Comparison of ENCODE assay signal across 23 cellular contexts in genomic region chr10:127873901-127874470, GRCh38. TPM values are rescaled to one million over a fixed set of nuclear protein-coding genes. Genes with fewer than 3 reads are reported as not detected.
"Had no signal": no experiment of that assay in that cellular context is flagged by ENCODE, and none has a peak within 500 bp of the region (broad histone marks: within the 10 kb centered on the region; RNA-seq: fewer than 3 reads in every experiment).

No MANE protein-coding gene starts in this region.

- ATAC-seq: activated CD4-positive, CD25-positive, alpha-beta regulatory T cell treated with anti-CD3 and anti-CD28 coated beads, Interleukin-2, amount 50 U/mL, for 24 hours; activated T-helper 17 cell treated with anti-CD3 and anti-CD28 coated beads, Interleukin-2, amount 50 U/mL, for 72 hours had no signal

- DNase-seq: activated CD4-positive, alpha-beta T cell treated with anti-CD3 and anti-CD28 coated beads for 48 hours; activated CD4-positive, alpha-beta T cell treated with anti-CD3 and anti-CD28 coated beads, Interleukin-2, amount 50 U/mL, for 48 hours; activated gamma-delta T cell; activated naive CD4-positive, alpha-beta T cell treated with anti-CD3 and anti-CD28 coated beads for 36 hours; activated T-cell treated with anti-CD3 and anti-CD28 coated beads for 4 hours; activated T-cell treated with anti-CD3 and anti-CD28 coated beads, Interleukin-2, amount 50 U/mL, for 48 hours; amygdala; KG1; MV-4-11; NCI-H1092 treated with DMSO at 0.1 percent for 48 hours; NCI-H1417 treated with DMSO at 0.1 percent for 48 hours; NCI-H1694; NCI-H2029 treated with DMSO at 0.1 percent for 48 hours; NCI-H446; NCI-H524; SHP77 treated with DMSO at 0.1 percent for 48 hours had no signal

- H3K27ac ChIP-seq: cardiac muscle cell had no signal

- H3K4me3 ChIP-seq: cardiac muscle cell had no signal

- H3K36me3 ChIP-seq: cardiac muscle cell had no signal

RNA-seq across cellular contexts. Expression of gene CLRN3, which starts 18.8 kb away (rescaled TPM):
- total RNA-seq: activated naive CD4-positive, alpha-beta T cell treated with anti-CD3 and anti-CD28 coated beads for 36 hours; activated T-helper 17 cell treated with anti-CD3 and anti-CD28 coated beads, Interleukin-2, amount 50 U/mL, for 72 hours; astrocyte; cardiac muscle cell; LHCN-M2; M059J; SK-MEL-5 had no signal
